ENCODE assay signal across 1 cellular context in the genomic region with DNA sequence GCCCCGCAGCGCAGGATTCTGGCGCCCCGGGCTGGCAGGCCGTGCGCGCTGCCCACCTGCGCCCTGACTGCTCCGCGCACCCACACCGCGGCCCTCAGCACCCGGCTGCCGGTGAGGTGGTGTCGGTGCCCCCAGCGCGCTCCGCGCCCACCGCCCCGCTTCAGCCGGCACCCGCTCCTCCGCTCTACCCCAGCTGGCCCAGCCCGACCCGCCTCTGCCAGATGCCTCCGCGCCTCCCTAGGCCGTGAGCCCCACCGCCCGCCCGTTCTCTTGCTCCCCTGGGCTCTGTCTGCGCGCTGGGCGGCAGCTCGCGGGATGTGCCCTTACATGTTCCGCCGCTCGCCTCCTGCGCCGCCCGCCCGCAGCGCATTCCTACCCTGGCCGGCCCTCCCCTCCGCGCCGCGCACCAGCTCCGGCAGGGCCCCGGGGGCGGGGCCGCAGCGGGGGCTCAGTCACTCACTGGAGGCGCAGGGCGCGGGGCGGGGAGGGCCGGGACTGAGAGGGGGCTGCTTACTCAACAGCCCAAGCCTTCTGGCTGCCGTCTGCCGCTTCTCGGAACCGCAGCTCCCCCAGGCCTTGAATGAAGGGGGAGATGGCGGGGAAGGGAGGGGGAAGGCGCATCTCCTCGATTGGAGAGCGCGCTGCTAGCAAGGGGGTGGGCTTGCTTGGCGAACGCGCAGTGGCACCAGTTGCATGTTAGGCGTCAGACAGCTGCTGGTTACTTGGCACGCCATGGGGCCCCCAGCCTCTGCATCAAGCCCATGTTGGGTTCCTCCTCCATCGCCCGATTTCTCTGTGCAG.
A peak's percentile ranks its signal among the peaks of the same experiment; 100 is the strongest.
TF ChIP-seq lines count a peak whose summit lies in the region.

Gene PHLDA3, minus strand, starts transcription at position 345 of the 801 bp plus-strand sequence. CDS start 402 bp downstream, outside the sequence.

TF ChIP-seq in HepG2, 621 proteins besides CTCF, POLR2A, EP300 and RAD21 (continued from another document and continues in another):
- TF ChIP-seq ZBTB4 (CRISPR knock-in tag; IDR thresholded peaks at IDR 0.05; ENCODE audit: borderline replicate concordance) (no peak), ZC3H4 (CRISPR knock-in tag; IDR thresholded peaks at IDR 0.05; ENCODE audit: borderline replicate concordance) (no peak), BRCA1 (CRISPR knock-in tag; IDR thresholded peaks at IDR 0.05) (no peak), MAFG (CRISPR knock-in tag; IDR thresholded peaks at IDR 0.05) (0 out of 2 replicates have a peak, but pooled peaks have one; percentile 30), ZNF580 (CRISPR knock-in tag; IDR thresholded peaks at IDR 0.05; ENCODE audit: borderline replicate concordance, low read depth) (no peak), ZNF260 (CRISPR knock-in tag; IDR thresholded peaks at IDR 0.05; ENCODE audit: borderline replicate concordance, low read depth) (no peak), NFIC (IDR thresholded peaks at IDR 0.05; ENCODE audit: low read length) (no peak), THRA (CRISPR knock-in tag; IDR thresholded peaks at IDR 0.05; ENCODE audit: borderline replicate concordance) (no peak), ZNF18 (CRISPR knock-in tag; IDR thresholded peaks at IDR 0.05; ENCODE audit: insufficient replicate concordance) (peak; percentile 51), USF2 (IDR thresholded peaks at IDR 0.05; ENCODE audit: low read depth, low read length) (no peak), USF2 (CRISPR knock-in tag; IDR thresholded peaks at IDR 0.05; ENCODE audit: borderline replicate concordance) (no peak), TCF12 (IDR thresholded peaks at IDR 0.05) (no peak), TCF12 (CRISPR knock-in tag; IDR thresholded peaks at IDR 0.05) (no peak), MTA3 (CRISPR knock-in tag; IDR thresholded peaks at IDR 0.05) (no peak), POLR2AphosphoS2 (IDR thresholded peaks at IDR 0.05; ENCODE audit: low read depth, low read length) (no peak), ETV5 (CRISPR knock-in tag; IDR thresholded peaks at IDR 0.05; ENCODE audit: borderline replicate concordance) (peak; percentile 42; the same call in 1 of the 2 replicates), ZNF605 (CRISPR knock-in tag; IDR thresholded peaks at IDR 0.05) (no peak), SP5 (CRISPR knock-in tag; IDR thresholded peaks at IDR 0.05; ENCODE audit: borderline replicate concordance, low read depth) (peak; percentile 76), NR2F1 (CRISPR knock-in tag; IDR thresholded peaks at IDR 0.05) (no peak), RXRA (CRISPR knock-in tag; IDR thresholded peaks at IDR 0.05) (no peak), SMC3 (IDR thresholded peaks at IDR 0.05; ENCODE audit: low read length) (no peak), MED8 (CRISPR knock-in tag; IDR thresholded peaks at IDR 0.05; ENCODE audit: insufficient replicate concordance) (peak; percentile 72), MXI1 (IDR thresholded peaks at IDR 0.05; ENCODE audit: borderline replicate concordance, low read depth, low read length) (no peak), HOXA3 (CRISPR knock-in tag; IDR thresholded peaks at IDR 0.05) (peak; percentile 51; the same call in 1 of the 2 replicates), KDM2A (CRISPR knock-in tag; IDR thresholded peaks at IDR 0.05; ENCODE audit: borderline replicate concordance, low read depth) (peak; percentile 42), ZNF720 (CRISPR knock-in tag; IDR thresholded peaks at IDR 0.05) (no peak), IRX3 (CRISPR knock-in tag; IDR thresholded peaks at IDR 0.05; ENCODE audit: borderline replicate concordance, low read depth) (peak; percentile 38; the same call in 1 of the 2 replicates), MTERF4 (CRISPR knock-in tag; IDR thresholded peaks at IDR 0.05) (no peak)
- TF ChIP-seq, protein P1, sequence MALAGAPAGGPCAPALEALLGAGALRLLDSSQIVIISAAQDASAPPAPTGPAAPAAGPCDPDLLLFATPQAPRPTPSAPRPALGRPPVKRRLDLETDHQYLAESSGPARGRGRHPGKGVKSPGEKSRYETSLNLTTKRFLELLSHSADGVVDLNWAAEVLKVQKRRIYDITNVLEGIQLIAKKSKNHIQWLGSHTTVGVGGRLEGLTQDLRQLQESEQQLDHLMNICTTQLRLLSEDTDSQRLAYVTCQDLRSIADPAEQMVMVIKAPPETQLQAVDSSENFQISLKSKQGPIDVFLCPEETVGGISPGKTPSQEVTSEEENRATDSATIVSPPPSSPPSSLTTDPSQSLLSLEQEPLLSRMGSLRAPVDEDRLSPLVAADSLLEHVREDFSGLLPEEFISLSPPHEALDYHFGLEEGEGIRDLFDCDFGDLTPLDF (CRISPR knock-in tag; IDR thresholded peaks at IDR 0.05) = no peak
- TF ChIP-seq, protein P2, sequence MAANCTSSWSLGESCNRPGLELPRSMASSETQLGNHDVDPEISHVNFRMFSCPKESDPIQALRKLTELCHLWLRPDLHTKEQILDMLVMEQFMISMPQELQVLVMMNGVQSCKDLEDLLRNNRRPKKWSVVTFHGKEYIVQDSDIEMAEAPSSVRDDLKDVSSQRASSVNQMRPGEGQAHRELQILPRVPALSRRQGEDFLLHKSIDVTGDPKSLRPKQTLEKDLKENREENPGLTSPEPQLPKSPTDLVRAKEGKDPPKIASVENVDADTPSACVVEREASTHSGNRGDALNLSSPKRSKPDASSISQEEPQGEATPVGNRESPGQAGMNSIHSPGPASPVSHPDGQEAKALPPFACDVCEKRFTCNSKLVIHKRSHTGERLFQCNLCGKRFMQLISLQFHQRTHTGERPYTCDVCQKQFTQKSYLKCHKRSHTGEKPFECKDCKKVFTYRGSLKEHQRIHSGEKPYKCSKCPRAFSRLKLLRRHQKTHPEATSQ (CRISPR knock-in tag; IDR thresholded peaks at IDR 0.05; ENCODE audit: borderline replicate concordance) = 0 out of 2 replicates have a peak, but pooled peaks have one; percentile 26
- TF ChIP-seq, protein P3, sequence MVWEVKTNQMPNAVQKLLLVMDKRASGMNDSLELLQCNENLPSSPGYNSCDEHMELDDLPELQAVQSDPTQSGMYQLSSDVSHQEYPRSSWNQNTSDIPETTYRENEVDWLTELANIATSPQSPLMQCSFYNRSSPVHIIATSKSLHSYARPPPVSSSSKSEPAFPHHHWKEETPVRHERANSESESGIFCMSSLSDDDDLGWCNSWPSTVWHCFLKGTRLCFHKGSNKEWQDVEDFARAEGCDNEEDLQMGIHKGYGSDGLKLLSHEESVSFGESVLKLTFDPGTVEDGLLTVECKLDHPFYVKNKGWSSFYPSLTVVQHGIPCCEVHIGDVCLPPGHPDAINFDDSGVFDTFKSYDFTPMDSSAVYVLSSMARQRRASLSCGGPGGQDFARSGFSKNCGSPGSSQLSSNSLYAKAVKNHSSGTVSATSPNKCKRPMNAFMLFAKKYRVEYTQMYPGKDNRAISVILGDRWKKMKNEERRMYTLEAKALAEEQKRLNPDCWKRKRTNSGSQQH (CRISPR knock-in tag; IDR thresholded peaks at IDR 0.05; ENCODE audit: low read depth) = 0 out of 2 replicates have a peak, but pooled peaks have one; percentile 40
- TF ChIP-seq, protein P4, sequence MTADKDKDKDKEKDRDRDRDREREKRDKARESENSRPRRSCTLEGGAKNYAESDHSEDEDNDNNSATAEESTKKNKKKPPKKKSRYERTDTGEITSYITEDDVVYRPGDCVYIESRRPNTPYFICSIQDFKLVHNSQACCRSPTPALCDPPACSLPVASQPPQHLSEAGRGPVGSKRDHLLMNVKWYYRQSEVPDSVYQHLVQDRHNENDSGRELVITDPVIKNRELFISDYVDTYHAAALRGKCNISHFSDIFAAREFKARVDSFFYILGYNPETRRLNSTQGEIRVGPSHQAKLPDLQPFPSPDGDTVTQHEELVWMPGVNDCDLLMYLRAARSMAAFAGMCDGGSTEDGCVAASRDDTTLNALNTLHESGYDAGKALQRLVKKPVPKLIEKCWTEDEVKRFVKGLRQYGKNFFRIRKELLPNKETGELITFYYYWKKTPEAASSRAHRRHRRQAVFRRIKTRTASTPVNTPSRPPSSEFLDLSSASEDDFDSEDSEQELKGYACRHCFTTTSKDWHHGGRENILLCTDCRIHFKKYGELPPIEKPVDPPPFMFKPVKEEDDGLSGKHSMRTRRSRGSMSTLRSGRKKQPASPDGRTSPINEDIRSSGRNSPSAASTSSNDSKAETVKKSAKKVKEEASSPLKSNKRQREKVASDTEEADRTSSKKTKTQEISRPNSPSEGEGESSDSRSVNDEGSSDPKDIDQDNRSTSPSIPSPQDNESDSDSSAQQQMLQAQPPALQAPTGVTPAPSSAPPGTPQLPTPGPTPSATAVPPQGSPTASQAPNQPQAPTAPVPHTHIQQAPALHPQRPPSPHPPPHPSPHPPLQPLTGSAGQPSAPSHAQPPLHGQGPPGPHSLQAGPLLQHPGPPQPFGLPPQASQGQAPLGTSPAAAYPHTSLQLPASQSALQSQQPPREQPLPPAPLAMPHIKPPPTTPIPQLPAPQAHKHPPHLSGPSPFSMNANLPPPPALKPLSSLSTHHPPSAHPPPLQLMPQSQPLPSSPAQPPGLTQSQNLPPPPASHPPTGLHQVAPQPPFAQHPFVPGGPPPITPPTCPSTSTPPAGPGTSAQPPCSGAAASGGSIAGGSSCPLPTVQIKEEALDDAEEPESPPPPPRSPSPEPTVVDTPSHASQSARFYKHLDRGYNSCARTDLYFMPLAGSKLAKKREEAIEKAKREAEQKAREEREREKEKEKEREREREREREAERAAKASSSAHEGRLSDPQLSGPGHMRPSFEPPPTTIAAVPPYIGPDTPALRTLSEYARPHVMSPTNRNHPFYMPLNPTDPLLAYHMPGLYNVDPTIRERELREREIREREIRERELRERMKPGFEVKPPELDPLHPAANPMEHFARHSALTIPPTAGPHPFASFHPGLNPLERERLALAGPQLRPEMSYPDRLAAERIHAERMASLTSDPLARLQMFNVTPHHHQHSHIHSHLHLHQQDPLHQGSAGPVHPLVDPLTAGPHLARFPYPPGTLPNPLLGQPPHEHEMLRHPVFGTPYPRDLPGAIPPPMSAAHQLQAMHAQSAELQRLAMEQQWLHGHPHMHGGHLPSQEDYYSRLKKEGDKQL (CRISPR knock-in tag; IDR thresholded peaks at IDR 0.05; ENCODE audit: low read depth) = peak; percentile 39; the same call in 1 of the 2 replicates
